22 cellular contexts compared by ENCODE assay signal in the genomic region with DNA sequence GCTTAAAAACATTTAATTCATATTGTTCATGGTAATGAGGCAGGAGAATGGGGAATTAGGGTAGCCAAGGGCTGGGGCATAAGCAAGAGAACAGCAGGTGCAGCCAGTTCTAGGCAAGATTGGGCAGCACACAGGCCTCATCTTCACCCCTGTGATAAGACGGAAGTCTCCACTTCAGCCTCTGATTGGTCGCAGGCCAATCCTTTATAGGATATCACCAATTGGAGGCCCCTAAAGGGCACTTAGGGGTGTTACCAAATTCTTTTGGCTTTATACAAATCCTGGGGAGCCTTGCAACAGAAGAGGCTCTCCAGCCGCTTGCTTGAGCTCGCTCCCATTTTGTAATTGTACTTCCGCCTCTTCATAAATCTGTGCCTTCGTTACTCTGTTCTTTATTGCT.
"Had no signal": no experiment of that assay in that cellular context is flagged by ENCODE, and none has a peak within 500 bp of the region (broad histone marks: within the 10 kb centered on the region; RNA-seq: fewer than 3 reads in every experiment).

No MANE protein-coding gene starts in this region.

- H3K27ac ChIP-seq: coronary artery, hepatocyte, neutrophil, spleen, stomach, thoracic aorta, transverse colon had no signal

- H3K4me3 Mint-ChIP-seq: naive B cell; nephron; stimulated activated naive B cell treated with anti-CD40 and anti-IgM and Interleukin-4, amounts not matched to agents 10 μg/mL and 1 μg/mL and 100 μg/mL, for 72 hours had no signal

- H3K4me3 ChIP-seq: coronary artery, hepatocyte, lung, spleen, stomach, thoracic aorta, transverse colon had no signal

- H3K27me3 ChIP-seq: hepatocyte, spleen, stomach, transverse colon had no signal

- H3K36me3 ChIP-seq: neutrophil, spleen, stomach, thoracic aorta, transverse colon had no signal

- H3K27ac Mint-ChIP-seq: nephron; stimulated activated naive B cell treated with anti-CD40 and anti-IgM and Interleukin-4, amounts not matched to agents 10 μg/mL and 1 μg/mL and 100 μg/mL, for 72 hours had no signal

- DNase-seq: effector CD8-positive, alpha-beta T cell; head of caudate nucleus; left colon; left ventricle myocardium superior; mesendoderm; naive B cell; posterior cingulate gyrus; spleen; stimulated activated CD4-positive, alpha-beta T cell treated with anti-CD3 and anti-CD28 coated beads, Interleukin-15, amount 100 ng/mL, for 24 hours; stimulated activated CD4-positive, alpha-beta T cell treated with anti-CD3 and anti-CD28 coated beads, Interleukin-1b, Interleukin-23, amount 100 ng/mL, for 48 hours; stimulated activated CD4-positive, alpha-beta T cell treated with anti-CD3 and anti-CD28 coated beads, Interleukin-4, amount 100 ng/mL, for 24 hours; stimulated activated naive B cell treated with anti-CD40 and anti-IgM and Interleukin-4, amounts not matched to agents 10 μg/mL and 1 μg/mL and 100 μg/mL, for 72 hours; stomach; substantia nigra; transverse colon had no signal

- H3K79me2 ChIP-seq: hepatocyte had no signal

- H3K36me3 Mint-ChIP-seq: naive B cell had no signal

- H2AFZ ChIP-seq: hepatocyte had no signal

- ATAC-seq: left colon; left ventricle myocardium superior; sciatic nerve; stimulated activated naive B cell treated with anti-CD40 and anti-IgM and Interleukin-4, amounts not matched to agents 10 μg/mL and 1 μg/mL and 100 μg/mL, for 72 hours had no signal

- H3K4me1 Mint-ChIP-seq: naive B cell; stimulated activated naive B cell treated with anti-CD40 and anti-IgM and Interleukin-4, amounts not matched to agents 10 μg/mL and 1 μg/mL and 100 μg/mL, for 72 hours had no signal

- H3K9me3 ChIP-seq: neutrophil, spleen, stomach, thoracic aorta, transverse colon had no signal

- H3K4me1 ChIP-seq: spleen, transverse colon had no signal

- H3K4me2 ChIP-seq: hepatocyte had no signal

- H3K27me3 Mint-ChIP-seq: naive B cell had no signal

- H3K9me3 Mint-ChIP-seq: nephron had no signal
